ENCODE assay signal across 8 cellular contexts in genomic region chr6:27479319-27480182, GRCh38. TPM values are rescaled to one million over a fixed set of nuclear protein-coding genes. Genes with fewer than 3 reads are reported as not detected.
A peak's percentile ranks its signal among the peaks of the same experiment; 100 is the strongest.
DNase-seq lines count a peak whose midpoint lies in the region; ATAC-seq, FAIRE-seq and TF ChIP-seq lines count a peak whose summit lies in the region.

No MANE protein-coding gene starts in this region.

- FAIRE-seq in RCC 7860 (lab: Jason Lieb, UNC) = peak; percentile 24

- H3K79me2 ChIP-seq in DND-41 (ENCODE audit: insufficient read depth, low read length) = no peaks in the 10 kb centered on the region

- H3K9me3 ChIP-seq in DND-41 (ENCODE audit: insufficient read depth, low read length, severe bottlenecking) = no peaks in the 10 kb centered on the region

- H3K36me3 ChIP-seq in DND-41 (ENCODE audit: insufficient read depth, low read length) = no peaks in the 10 kb centered on the region

- H3K9me3 Mint-ChIP-seq in natural killer cell treated with Interleukin-12 subunit alpha and Interleukin-12 subunit beta and Interleukin-15 and Interleukin-18, amount 100 ng/mL, for 72 hours = no peaks in the 10 kb centered on the region
- no peaks in the 10 kb centered on the region for H3K9me3 Mint-ChIP-seq in stimulated activated naive CD8-positive, alpha-beta T cell treated with anti-CD3 and anti-CD28 coated beads, Interleukin-15, amount 100 ng/mL, for 72 hours

- no peaks in the 10 kb centered on the region for H3K27me3 ChIP-seq in DND-41 (ENCODE audit: insufficient read depth, low read length, poor library complexity)

- H3K4me2 ChIP-seq in DND-41 (ENCODE audit: insufficient read depth, low read length) = peak overlapping the region; percentile 79

- no peaks in the 10 kb centered on the region for H4K20me1 ChIP-seq in DND-41 (ENCODE audit: insufficient read depth, low read length)

- no peaks in the 10 kb centered on the region for H3K27me3 Mint-ChIP-seq in natural killer cell treated with Interleukin-12 subunit alpha and Interleukin-12 subunit beta and Interleukin-15 and Interleukin-18, amount 100 ng/mL, for 72 hours
- no peaks in the 10 kb centered on the region for H3K27me3 Mint-ChIP-seq in stimulated activated naive CD8-positive, alpha-beta T cell treated with anti-CD3 and anti-CD28 coated beads, Interleukin-15, amount 100 ng/mL, for 72 hours

- ATAC-seq in DND-41 (ENCODE audit: insufficient read depth, low read depth) = peak; percentile 75
- ATAC-seq in GM21723 (IDR thresholded peaks at IDR 0.05; ENCODE audit: unreplicated experiment) = peak; percentile 59
- ATAC-seq in natural killer cell treated with Interleukin-12 subunit alpha and Interleukin-12 subunit beta and Interleukin-15 and Interleukin-18, amount 100 ng/mL, for 72 hours = peak; percentile 75 to 85
- ATAC-seq in stimulated activated naive CD8-positive, alpha-beta T cell treated with anti-CD3 and anti-CD28 coated beads, Interleukin-15, amount 100 ng/mL, for 72 hours = peak; percentile 77

- H2AFZ ChIP-seq in DND-41 (ENCODE audit: low read depth, low read length) = peak overlapping the region; percentile 91

- H3K9ac ChIP-seq in DND-41 (ENCODE audit: low read depth, low read length) = peak overlapping the region; percentile 92

- H3K4me3 ChIP-seq in DND-41 (ENCODE audit: low read depth in 1 of 2, low read length in 2 of 2) (peak overlapping the region; percentile 79 to 87), fibroblast of mammary gland (ENCODE audit: control insufficient read depth, low read depth, low read length) (peak overlapping the region; percentile 93)
- H3K4me3 ChIP-seq in Jurkat, Clone E6-1 (ENCODE audit: low read length) = peak overlapping the region; percentile 97

- no peaks in the 10 kb centered on the region for H3K36me3 Mint-ChIP-seq in natural killer cell treated with Interleukin-12 subunit alpha and Interleukin-12 subunit beta and Interleukin-15 and Interleukin-18, amount 100 ng/mL, for 72 hours

- H3K4me1 Mint-ChIP-seq in natural killer cell treated with Interleukin-12 subunit alpha and Interleukin-12 subunit beta and Interleukin-15 and Interleukin-18, amount 100 ng/mL, for 72 hours (ENCODE audit: low read depth in 2 of 2) = peaks cover 0 to 3% of the 10 kb centered on the region in 2 donors
- peaks cover 5% of the 10 kb centered on the region for H3K4me1 Mint-ChIP-seq in stimulated activated naive CD8-positive, alpha-beta T cell treated with anti-CD3 and anti-CD28 coated beads, Interleukin-15, amount 100 ng/mL, for 72 hours

- no peak for TF ChIP-seq CTCF in DND-41 (IDR thresholded peaks at IDR 0.05; ENCODE audit: borderline replicate concordance, extremely low read depth, low read length, poor library complexity, severe bottlenecking)
- no peak for TF ChIP-seq CTCF in fibroblast of mammary gland (conservative IDR thresholded peaks at IDR 0.05; ENCODE audit: control insufficient read depth, insufficient read depth, low read depth, low read length)

- peaks cover 30% of the 10 kb centered on the region for H3K4me1 ChIP-seq in DND-41 (ENCODE audit: insufficient read depth, low read length)

- no peak overlapping the region for H3K27ac Mint-ChIP-seq in natural killer cell treated with Interleukin-12 subunit alpha and Interleukin-12 subunit beta and Interleukin-15 and Interleukin-18, amount 100 ng/mL, for 72 hours
- H3K27ac Mint-ChIP-seq in stimulated activated naive CD8-positive, alpha-beta T cell treated with anti-CD3 and anti-CD28 coated beads, Interleukin-15, amount 100 ng/mL, for 72 hours = no peak overlapping the region

- H3K4me3 Mint-ChIP-seq in natural killer cell treated with Interleukin-12 subunit alpha and Interleukin-12 subunit beta and Interleukin-15 and Interleukin-18, amount 100 ng/mL, for 72 hours = no peak overlapping the region
- no peak overlapping the region for H3K4me3 Mint-ChIP-seq in stimulated activated naive CD8-positive, alpha-beta T cell treated with anti-CD3 and anti-CD28 coated beads, Interleukin-15, amount 100 ng/mL, for 72 hours

- H3K27ac ChIP-seq in DND-41 (ENCODE audit: low read length) = peak overlapping the region; percentile 99

- DNase-seq in DND-41 (peak; percentile 86), RCC 7860 (ENCODE audit: low spot score) (peak; percentile 82), activated T-helper 1 cell treated with Interleukin-2 at 50 U/mL for 16 hours (ENCODE audit: low read depth) (peak; percentile 76), fibroblast of mammary gland (ENCODE audit: low read depth) (peak; percentile 97)
- peak; percentile 89 for DNase-seq in Jurkat, Clone E6-1 (ENCODE audit: low read depth, low spot score)
- DNase-seq in natural killer cell treated with Interleukin-12 subunit alpha and Interleukin-12 subunit beta and Interleukin-15 and Interleukin-18, amount 100 ng/mL, for 72 hours (ENCODE audit: low spot score) = peak; percentile 87
- DNase-seq in stimulated activated naive CD8-positive, alpha-beta T cell treated with anti-CD3 and anti-CD28 coated beads, Interleukin-15, amount 100 ng/mL, for 72 hours = peak; percentile 87 to 88

RNA-seq across cellular contexts. Expression of gene ZNF184, which starts 6.6 kb away (rescaled TPM):
- polyA plus RNA-seq in Jurkat, Clone E6-1 (2012; ENCODE audit: insufficient read depth, insufficient read length) = 10.3 TPM
- total RNA-seq in natural killer cell treated with Interleukin-12 subunit alpha and Interleukin-12 subunit beta and Interleukin-15 and Interleukin-18, amount 100 ng/mL, for 72 hours = 1 to 10 TPM; 6.4 to 8.6 TPM

Comparison
In these comparisons a context has a peak if more than half of its experiments do, and no peak if none do; other contexts are left out.
1. Peak in every context shown above with its lines: DNase-seq, ATAC-seq, H3K4me3 ChIP-seq and H3K27ac ChIP-seq.